Comparison of ENCODE assay signal across 15 cellular contexts in the genomic region with DNA sequence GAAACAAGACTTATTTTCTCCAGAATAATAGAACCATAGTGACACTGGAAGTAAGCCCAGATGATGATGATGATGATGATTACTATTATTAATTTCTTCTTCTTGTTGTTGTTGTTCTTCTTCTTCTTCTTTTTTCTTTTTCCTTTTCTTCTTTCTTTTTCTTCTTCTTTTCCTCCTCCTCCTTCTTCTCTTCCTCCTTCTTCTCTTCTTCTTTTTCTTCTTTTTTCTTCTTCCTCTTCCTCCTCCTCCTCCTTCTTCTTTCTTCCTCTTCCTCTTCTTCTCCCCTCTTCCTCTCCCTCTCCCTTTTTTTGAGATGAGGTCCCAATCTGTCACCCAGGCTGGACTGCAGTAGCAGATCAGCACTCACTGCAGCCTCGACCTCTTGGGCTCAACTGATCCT. TPM values are rescaled to one million over a fixed set of nuclear protein-coding genes. Genes with fewer than 3 reads are reported as not detected.
DNase-seq lines count a peak whose midpoint lies in the region; ATAC-seq and TF ChIP-seq lines count a peak whose summit lies in the region.
"Had no signal": no experiment of that assay in that cellular context is flagged by ENCODE, and none has a peak within 500 bp of the region (broad histone marks: within the 10 kb centered on the region; RNA-seq: fewer than 3 reads in every experiment).

No MANE protein-coding gene starts in this region.

- peaks cover 6 to 21% (median 12%) of the 10 kb centered on the region in 10 experiments; a peak in 18 of 20 replicates for H3K4me1 ChIP-seq in BLaER1 treated with 17β-estradiol and CSF1 and Interleukin-3, amounts not matched to agents 10 nM and 100 nM
- H3K4me1 ChIP-seq in HEK293 (ENCODE audit: control insufficient read depth, insufficient read depth, low read length) (no peaks in the 10 kb centered on the region), OCI-LY7 (ENCODE audit: insufficient read depth, low read length, poor library complexity, severe bottlenecking) (peaks cover 10% of the 10 kb centered on the region)
- H3K4me1 ChIP-seq: BE2C had no signal

- H3K27me3 Mint-ChIP-seq in stimulated activated naive B cell treated with anti-CD40 and anti-IgM and Interleukin-4, amounts not matched to agents 10 μg/mL and 1 μg/mL and 100 μg/mL, for 72 hours = no peaks in the 10 kb centered on the region

- H3K27me3 ChIP-seq in BLaER1 treated with 17β-estradiol and CSF1 and Interleukin-3, amounts not matched to agents 10 nM and 100 nM = no peaks in the 10 kb centered on the region
- H3K27me3 ChIP-seq: BE2C had no signal

- no peaks in the 10 kb centered on the region for H3K36me3 Mint-ChIP-seq in stimulated activated naive B cell treated with anti-CD40 and anti-IgM and Interleukin-4, amounts not matched to agents 10 μg/mL and 1 μg/mL and 100 μg/mL, for 72 hours
- H3K36me3 Mint-ChIP-seq: CD14-positive monocyte; CD8-positive, alpha-beta T cell had no signal

- peaks cover 0 to 13% (median 6%) of the 10 kb centered on the region in 11 experiments; a peak in 7 of 22 replicates for H3K9me3 ChIP-seq in BLaER1 treated with 17β-estradiol and CSF1 and Interleukin-3, amounts not matched to agents 10 nM and 100 nM (replicated peaks in 1 of 11)
- H3K9me3 ChIP-seq in HEK293 (ENCODE audit: control insufficient read depth, insufficient read depth, low read depth, low read length) (no peaks in the 10 kb centered on the region), OCI-LY7 (ENCODE audit: low read length) (no peaks in the 10 kb centered on the region)
- H3K9me3 ChIP-seq: BE2C, HAP-1 had no signal

- peaks cover 5 to 25% of the 10 kb centered on the region in 2 donors for H3K4me1 Mint-ChIP-seq in stimulated activated naive B cell treated with anti-CD40 and anti-IgM and Interleukin-4, amounts not matched to agents 10 μg/mL and 1 μg/mL and 100 μg/mL, for 72 hours

- intact Hi-C loops in OCI-LY7 (cut with micrococcal nuclease; ENCODE audit: unreplicated experiment) = no loop called here

- H3K9ac ChIP-seq in BLaER1 treated with 17β-estradiol and CSF1 and Interleukin-3, amounts not matched to agents 10 nM and 100 nM = no peak overlapping the region
- H3K9ac ChIP-seq: GM23248 had no signal

- peak overlapping the region; percentile 68 for H2AFZ ChIP-seq in OCI-LY7 (ENCODE audit: low read length)

- ATAC-seq in stimulated activated naive B cell treated with anti-CD40 and anti-IgM and Interleukin-4, amounts not matched to agents 10 μg/mL and 1 μg/mL and 100 μg/mL, for 72 hours (replicated peaks) = no peak
- no peak for ATAC-seq in GM21515 (IDR thresholded peaks at IDR 0.05; ENCODE audit: unreplicated experiment)
- no peak for ATAC-seq in GM18520 (IDR thresholded peaks at IDR 0.05; ENCODE audit: unreplicated experiment)
- ATAC-seq: CD8-positive, alpha-beta T cell had no signal

- H3K9me2 ChIP-seq in OCI-LY7 (ENCODE audit: insufficient read depth, low read length) = no peaks in the 10 kb centered on the region

- H3K4me2 ChIP-seq in BLaER1 treated with 17β-estradiol and CSF1 and Interleukin-3, amounts not matched to agents 10 nM and 100 nM = peak overlapping the region in 7 of 11 experiments; percentile 4 to 42 (median 28); a peak in 7 of 22 replicates
- no peak overlapping the region for H3K4me2 ChIP-seq in OCI-LY7 (ENCODE audit: low read length)

- H3K9me3 Mint-ChIP-seq in stimulated activated naive B cell treated with anti-CD40 and anti-IgM and Interleukin-4, amounts not matched to agents 10 μg/mL and 1 μg/mL and 100 μg/mL, for 72 hours = no peaks in the 10 kb centered on the region
- H3K9me3 Mint-ChIP-seq: CD8-positive, alpha-beta T cell had no signal

- H3K27ac Mint-ChIP-seq in stimulated activated naive B cell treated with anti-CD40 and anti-IgM and Interleukin-4, amounts not matched to agents 10 μg/mL and 1 μg/mL and 100 μg/mL, for 72 hours = peak overlapping the region; percentile 39
- H3K27ac Mint-ChIP-seq: CD8-positive, alpha-beta T cell had no signal

- BruUV-seq in OCI-LY7 (replicated peaks; lab: Mats Ljungman, UMichigan) = no TSS peak

- H4K20me1 ChIP-seq in BLaER1 treated with 17β-estradiol and CSF1 and Interleukin-3, amounts not matched to agents 10 nM and 100 nM = no peaks in the 10 kb centered on the region
- no peaks in the 10 kb centered on the region for H4K20me1 ChIP-seq in OCI-LY7 (ENCODE audit: insufficient read depth, low read length)

- no peaks in the 10 kb centered on the region for H3K36me3 ChIP-seq in BLaER1 treated with 17β-estradiol and CSF1 and Interleukin-3, amounts not matched to agents 10 nM and 100 nM
- H3K36me3 ChIP-seq in HEK293 (ENCODE audit: control insufficient read depth in 2 of 2, insufficient read depth in 1 of 2, low read length in 2 of 2) = no peaks in the 10 kb centered on the region
- H3K36me3 ChIP-seq in OCI-LY7 (ENCODE audit: insufficient read depth, low read length) = no peaks in the 10 kb centered on the region
- H3K36me3 ChIP-seq: BE2C, HAP-1 had no signal

- CTCF ChIA-PET in HEK293 (lab: Yijun Ruan, JAX) = no interaction called here
- CTCF ChIA-PET in OCI-LY7 (lab: Charles Lee; ENCODE audit: unreplicated experiment) = no interaction called here

- H3K27ac ChIP-seq in BLaER1 treated with 17β-estradiol and CSF1 and Interleukin-3, amounts not matched to agents 10 nM and 100 nM = no peak overlapping the region
- H3K27ac ChIP-seq in HEK293 (ENCODE audit: extremely low read depth, low read depth, low read length) (no peak overlapping the region), OCI-LY7 (ENCODE audit: low read depth, low read length, poor library complexity, severe bottlenecking) (no peak overlapping the region)
- H3K27ac ChIP-seq: GM23248 had no signal

- no peak for TF ChIP-seq CTCF in HEK293 (tag by site-specific recombination; IDR thresholded peaks at IDR 0.05)
- no peak for TF ChIP-seq CTCF in OCI-LY7 (conservative IDR thresholded peaks at IDR 0.05; ENCODE audit: low read length)

- no peaks in the 10 kb centered on the region for H3K79me2 ChIP-seq in OCI-LY7 (ENCODE audit: insufficient read depth, low read depth, low read length)

- no peak for DNase-seq in OCI-LY7 (ENCODE audit: low spot score)
- DNase-seq in stimulated activated naive B cell treated with anti-CD40 and anti-IgM and Interleukin-4, amounts not matched to agents 10 μg/mL and 1 μg/mL and 100 μg/mL, for 72 hours = no peak
- no peak for DNase-seq in glomerular visceral epithelial cell (ENCODE audit: extremely low spot score)
- DNase-seq: ACHN; BE2C; Calu3; CD8-positive, alpha-beta T cell; DMS79 treated with DMSO at 0.1 percent for 48 hours; GM23248 had no signal

- POLR2A ChIA-PET in HEK293 (lab: Yijun Ruan, JAX) = interaction anchor here (0.7 to 1.0 kb wide), 2 partner anchors 40 to 41 kb away, joined by 3 read pairs; no protein-coding TSS in a partner anchor
- POLR2A ChIA-PET in OCI-LY7 (lab: Charles Lee) = interaction anchor here (0.5 kb wide), 1 partner anchor 599 kb away, joined by 3 read pairs; no protein-coding TSS in a partner anchor

- no peak overlapping the region for H3K4me3 ChIP-seq in BLaER1 treated with 17β-estradiol and CSF1 and Interleukin-3, amounts not matched to agents 10 nM and 100 nM
- H3K4me3 ChIP-seq in HEK293 (ENCODE audit: low read depth, low read length) (no peak overlapping the region), OCI-LY7 (ENCODE audit: low read depth, low read length, poor library complexity, severe bottlenecking) (no peak overlapping the region)
- H3K4me3 ChIP-seq: GM23248, HAP-1 had no signal

- no peak overlapping the region for H3K4me3 Mint-ChIP-seq in stimulated activated naive B cell treated with anti-CD40 and anti-IgM and Interleukin-4, amounts not matched to agents 10 μg/mL and 1 μg/mL and 100 μg/mL, for 72 hours
- H3K4me3 Mint-ChIP-seq: CD8-positive, alpha-beta T cell had no signal

TF ChIP-seq in HEK293, 187 proteins besides CTCF, POLR2A, EP300 and RAD21:
- TF ChIP-seq ZNF366 (tag by site-specific recombination; conservative IDR thresholded peaks at IDR 0.05) = peak; percentile 74
- TF ChIP-seq ZBTB21 (tag by site-specific recombination; IDR thresholded peaks at IDR 0.05) = no peak
- TF ChIP-seq, protein P1, sequence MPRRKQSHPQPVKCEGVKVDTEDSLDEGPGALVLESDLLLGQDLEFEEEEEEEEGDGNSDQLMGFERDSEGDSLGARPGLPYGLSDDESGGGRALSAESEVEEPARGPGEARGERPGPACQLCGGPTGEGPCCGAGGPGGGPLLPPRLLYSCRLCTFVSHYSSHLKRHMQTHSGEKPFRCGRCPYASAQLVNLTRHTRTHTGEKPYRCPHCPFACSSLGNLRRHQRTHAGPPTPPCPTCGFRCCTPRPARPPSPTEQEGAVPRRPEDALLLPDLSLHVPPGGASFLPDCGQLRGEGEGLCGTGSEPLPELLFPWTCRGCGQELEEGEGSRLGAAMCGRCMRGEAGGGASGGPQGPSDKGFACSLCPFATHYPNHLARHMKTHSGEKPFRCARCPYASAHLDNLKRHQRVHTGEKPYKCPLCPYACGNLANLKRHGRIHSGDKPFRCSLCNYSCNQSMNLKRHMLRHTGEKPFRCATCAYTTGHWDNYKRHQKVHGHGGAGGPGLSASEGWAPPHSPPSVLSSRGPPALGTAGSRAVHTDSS (tag by site-specific recombination; IDR thresholded peaks at IDR 0.05) = peak; percentile 91
TF ChIP-seq in HEK293: peak in this region for 2.

RNA-seq across cellular contexts. Expression of a gene that starts 40.5 kb away (rescaled TPM):
- total RNA-seq in OCI-LY7 (2014; rRNA removed; shearing (Covaris generic)) = 35.8 and 46.2 TPM in 2 replicates
- 43.5 and 47.7 TPM in 2 replicates for total RNA-seq in OCI-LY7 (2022)
